24 cellular contexts compared by ENCODE assay signal in genomic region chr17:80592243-80592642, GRCh38. TPM values are rescaled to one million over a fixed set of nuclear protein-coding genes. Genes with fewer than 3 reads are reported as not detected.
DNase-seq lines count a peak whose midpoint lies in the region; ATAC-seq, FAIRE-seq and TF ChIP-seq lines count a peak whose summit lies in the region.
"Had no signal": no experiment of that assay in that cellular context is flagged by ENCODE, and none has a peak within 500 bp of the region (broad histone marks: within the 10 kb centered on the region; RNA-seq: fewer than 3 reads in every experiment).

No MANE protein-coding gene starts in this region.

- peaks cover 68% of the 10 kb centered on the region for H3K4me1 Mint-ChIP-seq in CD4-positive, alpha-beta T cell (ENCODE audit: low read depth)
- peaks cover 63% of the 10 kb centered on the region for H3K4me1 Mint-ChIP-seq in activated naive CD8-positive, alpha-beta T cell treated with anti-CD3 and anti-CD28 coated beads, Interleukin-2, amount 50 U/mL, for 24 hours
- H3K4me1 Mint-ChIP-seq in activated CD8-positive, alpha-beta memory T cell treated with anti-CD3 and anti-CD28 coated beads, Interleukin-2, amount 10 ng/mL, durations not matched to agents 7 days and 5 days, result peaks cover 49% of the 10 kb centered on the region

- no peak for FAIRE-seq in RCC 7860 (lab: Jason Lieb, UNC)
- FAIRE-seq: HepG2 had no signal

- peak overlapping the region; percentile 68 for H3K27ac Mint-ChIP-seq in CD4-positive, alpha-beta T cell
- peak overlapping the region; percentile 66 for H3K27ac Mint-ChIP-seq in activated naive CD8-positive, alpha-beta T cell treated with anti-CD3 and anti-CD28 coated beads, Interleukin-2, amount 50 U/mL, for 24 hours
- no peak overlapping the region for H3K27ac Mint-ChIP-seq in activated CD8-positive, alpha-beta memory T cell treated with anti-CD3 and anti-CD28 coated beads, Interleukin-2, amount 10 ng/mL, durations not matched to agents 7 days and 5 days

- H3K27ac ChIP-seq in C4-2B (peak overlapping the region; percentile 35), VCaP (peak overlapping the region; percentile 93), caudate nucleus (ENCODE audit: low read depth, low read length) (no peak overlapping the region)
- no peak overlapping the region for H3K27ac ChIP-seq in CD4-positive, alpha-beta T cell (ENCODE audit: low read depth, low read length)
- H3K27ac ChIP-seq: adrenal gland, body of pancreas, dorsolateral prefrontal cortex, gastroesophageal sphincter, left ventricle myocardium inferior, thoracic aorta, vagina had no signal

- DNase-seq in CD4-positive, alpha-beta T cell, result no peak
- no peak for DNase-seq in activated naive CD8-positive, alpha-beta T cell treated with anti-CD3 and anti-CD28 coated beads, Interleukin-2, amount 50 U/mL, for 24 hours
- no peak for DNase-seq in activated CD8-positive, alpha-beta memory T cell treated with anti-CD3 and anti-CD28 coated beads, Interleukin-2, amount 10 ng/mL, durations not matched to agents 7 days and 5 days
- no peak for DNase-seq in inferior parietal cortex (ENCODE audit: extremely low spot score)
- DNase-seq in caudate nucleus (lab: John Stamatoyannopoulos, UW), result no peak
- no peak for DNase-seq in RCC 7860 (ENCODE audit: low spot score)
- DNase-seq: activated CD4-positive, CD25-positive, alpha-beta regulatory T cell; adrenal gland; body of pancreas; C1 segment of cervical spinal cord; dorsolateral prefrontal cortex; hippocampal formation; immature natural killer cell; left ventricle myocardium inferior; NCI-H446 treated with DMSO at 0.1 percent for 48 hours; occipital lobe; stimulated activated naive CD4-positive, alpha-beta T cell treated with Interleukin-2 at 50 U/mL for 16 hours had no signal

- H3K27me3 Mint-ChIP-seq in CD4-positive, alpha-beta T cell, result no peaks in the 10 kb centered on the region
- no peaks in the 10 kb centered on the region for H3K27me3 Mint-ChIP-seq in activated naive CD8-positive, alpha-beta T cell treated with anti-CD3 and anti-CD28 coated beads, Interleukin-2, amount 50 U/mL, for 24 hours
- no peaks in the 10 kb centered on the region for H3K27me3 Mint-ChIP-seq in activated CD8-positive, alpha-beta memory T cell treated with anti-CD3 and anti-CD28 coated beads, Interleukin-2, amount 10 ng/mL, durations not matched to agents 7 days and 5 days

- no peaks in the 10 kb centered on the region for H3K9me3 Mint-ChIP-seq in CD4-positive, alpha-beta T cell
- no peaks in the 10 kb centered on the region for H3K9me3 Mint-ChIP-seq in activated naive CD8-positive, alpha-beta T cell treated with anti-CD3 and anti-CD28 coated beads, Interleukin-2, amount 50 U/mL, for 24 hours
- H3K9me3 Mint-ChIP-seq in activated CD8-positive, alpha-beta memory T cell treated with anti-CD3 and anti-CD28 coated beads, Interleukin-2, amount 10 ng/mL, durations not matched to agents 7 days and 5 days (ENCODE audit: low read depth), result no peaks in the 10 kb centered on the region
- H3K9me3 Mint-ChIP-seq: immature natural killer cell had no signal

- ATAC-seq in CD4-positive, alpha-beta T cell (ENCODE audit: poor library complexity), result no peak
- no peak for ATAC-seq in activated naive CD8-positive, alpha-beta T cell treated with anti-CD3 and anti-CD28 coated beads, Interleukin-2, amount 50 U/mL, for 24 hours
- no peak for ATAC-seq in activated CD8-positive, alpha-beta memory T cell treated with anti-CD3 and anti-CD28 coated beads, Interleukin-2, amount 10 ng/mL, durations not matched to agents 7 days and 5 days
- ATAC-seq: body of pancreas, gastroesophageal sphincter, HepG2, Right ventricle myocardium inferior had no signal

- H3K9me3 ChIP-seq in CD4-positive, alpha-beta T cell (ENCODE audit: control insufficient read depth, low read length), result no peaks in the 10 kb centered on the region
- H3K9me3 ChIP-seq: adrenal gland, body of pancreas, gastroesophageal sphincter, left ventricle myocardium inferior, thoracic aorta, vagina had no signal

- no peaks in the 10 kb centered on the region for H3K27me3 ChIP-seq in CD4-positive, alpha-beta T cell (ENCODE audit: control insufficient read depth, insufficient read depth, low read length)
- H3K27me3 ChIP-seq: adrenal gland, body of pancreas, dorsolateral prefrontal cortex, gastroesophageal sphincter, vagina had no signal

- TF ChIP-seq CTCF in C4-2B (conservative IDR thresholded peaks at IDR 0.05), result no peak
- TF ChIP-seq CTCF in CD4-positive, alpha-beta T cell (IDR thresholded peaks at IDR 0.05), result no peak
- no peak for TF ChIP-seq CTCF in VCaP (conservative IDR thresholded peaks at IDR 0.05)

- POLR2A ChIA-PET in CD4-positive, alpha-beta T cell (lab: Charles Lee), result no interaction called here

- intact Hi-C loops in CD4-positive, alpha-beta T cell (cut with DNase I, micrococcal nuclease), result no loop called here

- H3K4me3 Mint-ChIP-seq in CD4-positive, alpha-beta T cell, result no peak overlapping the region
- no peak overlapping the region for H3K4me3 Mint-ChIP-seq in activated naive CD8-positive, alpha-beta T cell treated with anti-CD3 and anti-CD28 coated beads, Interleukin-2, amount 50 U/mL, for 24 hours
- H3K4me3 Mint-ChIP-seq in activated CD8-positive, alpha-beta memory T cell treated with anti-CD3 and anti-CD28 coated beads, Interleukin-2, amount 10 ng/mL, durations not matched to agents 7 days and 5 days, result no peak overlapping the region
- H3K4me3 Mint-ChIP-seq: immature natural killer cell had no signal

- CTCF ChIA-PET in CD4-positive, alpha-beta T cell (lab: Charles Lee), result interaction anchor here (1.3 kb wide), 1 partner anchor 17 kb away, joined by 4 read pairs; no protein-coding TSS in a partner anchor
- CTCF ChIA-PET in activated CD8-positive, alpha-beta memory T cell treated with anti-CD3 and anti-CD28 coated beads, Interleukin-2, amount 10 ng/mL, durations not matched to agents 7 days and 5 days (lab: Charles Lee), result interaction anchor here (1.9 kb wide), 1 partner anchor 16 kb away, joined by 8 read pairs; no protein-coding TSS in a partner anchor

- H3K36me3 Mint-ChIP-seq in CD4-positive, alpha-beta T cell (ENCODE audit: low read depth), result peaks cover 6% of the 10 kb centered on the region
- H3K36me3 Mint-ChIP-seq in activated naive CD8-positive, alpha-beta T cell treated with anti-CD3 and anti-CD28 coated beads, Interleukin-2, amount 50 U/mL, for 24 hours (ENCODE audit: low read depth), result no peaks in the 10 kb centered on the region
- no peaks in the 10 kb centered on the region for H3K36me3 Mint-ChIP-seq in activated CD8-positive, alpha-beta memory T cell treated with anti-CD3 and anti-CD28 coated beads, Interleukin-2, amount 10 ng/mL, durations not matched to agents 7 days and 5 days
- H3K36me3 Mint-ChIP-seq: immature natural killer cell had no signal

RNA-seq across cellular contexts. Expression of gene RPTOR, which starts 47.6 kb away (rescaled TPM):
- total RNA-seq in CD4-positive, alpha-beta T cell, result 10 to 100 TPM; 45.0 to 47.1 TPM
- total RNA-seq in activated CD8-positive, alpha-beta memory T cell treated with anti-CD3 and anti-CD28 coated beads, Interleukin-2, amount 10 ng/mL, durations not matched to agents 7 days and 5 days, result 10 to 100 TPM; 60.4 to 87.0 TPM

Comparison
In these comparisons a context has a peak if more than half of its experiments do, and no peak if none do; other contexts are left out.
1. H3K27ac ChIP-seq: peak in C4-2B (single experiment) and VCaP (single experiment); none in CD4-positive, alpha-beta T cell (single experiment) and caudate nucleus (single experiment).